ENCODE assay signal across 8 cellular contexts in genomic region chr3:172710709-172711456, GRCh38. TPM values are rescaled to one million over a fixed set of nuclear protein-coding genes. Genes with fewer than 3 reads are reported as not detected.
DNase-seq lines count a peak whose midpoint lies in the region; TF ChIP-seq lines count a peak whose summit lies in the region.

TSS of gene NCEH1 (minus strand) at chr3:172711067. CDS start at chr3:172710984, 83 bp downstream.

- H3K4me1 ChIP-seq in HAP-1 = peaks cover 3% of the 10 kb centered on the region; the same call in 1 of the 2 replicates

- DNase-seq in GDM1 (lab: John Stamatoyannopoulos, UW) = peak; percentile 96
- peak; percentile 93 to 96 for DNase-seq in HAP-1 (ENCODE audit: low spot score in 2 of 2)
- peak; percentile 99 for DNase-seq in MG63
- DNase-seq in SHP77 treated with DMSO at 0.1 percent for 48 hours (lab: John Stamatoyannopoulos, UW) = peak; percentile 96
- peak; percentile 68 for DNase-seq in activated gamma-delta T cell treated with Interleukin-2 at 50 U/mL for 16 hours
- DNase-seq in foreskin fibroblast = peak; percentile 99
- peak; percentile 76 for DNase-seq in neural crest cell (ENCODE audit: low read depth, low spot score)
- peak; percentile 98 for DNase-seq in stromal cell of bone marrow (ENCODE audit: low read depth)

- H3K27me3 Mint-ChIP-seq in neural crest cell (ENCODE audit: low read depth) = no peaks in the 10 kb centered on the region

- no peaks in the 10 kb centered on the region for H3K9me3 ChIP-seq in HAP-1
- no peaks in the 10 kb centered on the region for H3K9me3 ChIP-seq in MG63

- TF ChIP-seq CTCF in foreskin fibroblast (IDR thresholded peaks at IDR 0.05; ENCODE audit: low read depth, low read length) = peak; percentile 76
- TF ChIP-seq CTCF in neural crest cell (conservative IDR thresholded peaks at IDR 0.05) = peak; percentile 78

- in situ Hi-C loops in HAP-1 (cut with MboI; ENCODE audit: low sequenced_read_pairs) = no loop called here

- peak within 1 kb of the TSS; percentile 97 for H3K4me3 Mint-ChIP-seq in neural crest cell

- H3K9me3 Mint-ChIP-seq in neural crest cell = no peaks in the 10 kb centered on the region

- H3K36me3 ChIP-seq in HAP-1 (replicated peaks) (no peaks in the 10 kb centered on the region), MG63 (peaks cover 9% of the 10 kb centered on the region; the same call in 1 of the 2 replicates)

- peaks cover 15% of the 10 kb centered on the region for H3K4me1 Mint-ChIP-seq in neural crest cell

- H3K27ac Mint-ChIP-seq in neural crest cell (ENCODE audit: unreplicated experiment) = peak within 1 kb of the TSS; percentile 61

- H3K27me3 ChIP-seq in HAP-1 (ENCODE audit: low read depth) (no peaks in the 10 kb centered on the region), MG63 (no peaks in the 10 kb centered on the region)

- H3K36me3 Mint-ChIP-seq in neural crest cell (ENCODE audit: low read depth) = no peaks in the 10 kb centered on the region

- peak within 1 kb of the TSS; percentile 71 for H3K4me3 ChIP-seq in HAP-1
- peak within 1 kb of the TSS; percentile 77 for H3K4me3 ChIP-seq in MG63
- peak within 1 kb of the TSS; percentile 87 to 98 for H3K4me3 ChIP-seq in foreskin fibroblast (ENCODE audit: low read depth in 1 of 2, low read length in 2 of 2)

RNA-seq across cellular contexts. Expression of gene NCEH1, which starts in this region (rescaled TPM):
- 24.8 and 26.1 TPM in 2 replicates for total RNA-seq in MG63 (2014; rRNA removed; shearing (Covaris generic); ENCODE audit: low replicate concordance)
- total RNA-seq in neural crest cell = 1.8 and 2.3 TPM in 2 replicates

Comparison
In these comparisons a context has a peak if more than half of its experiments do, and no peak if none do; other contexts are left out.
1. Peak in every context shown above with its lines: DNase-seq and H3K4me3 ChIP-seq.